Comparison of ENCODE assay signal across 15 cellular contexts in the genomic region with DNA sequence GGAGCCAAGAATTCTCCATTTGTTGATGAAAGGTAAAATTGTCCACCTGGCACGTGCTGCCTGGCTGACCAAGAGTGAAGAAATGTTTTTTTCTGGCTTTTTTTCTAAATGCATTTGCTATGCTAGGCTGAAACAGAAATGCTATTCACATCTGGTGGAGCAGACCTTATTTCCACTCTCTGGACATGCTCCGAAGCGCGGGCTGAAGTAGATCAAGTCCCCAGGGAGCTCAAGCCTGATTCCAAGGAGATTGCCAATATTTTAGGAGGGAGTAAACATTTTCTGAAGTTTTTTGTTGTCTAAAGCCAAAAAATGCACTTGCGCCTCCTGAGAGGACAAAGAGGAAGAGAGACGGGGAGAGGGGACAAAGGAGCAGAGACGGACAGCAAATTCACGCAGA. TPM values are rescaled to one million over a fixed set of nuclear protein-coding genes. Genes with fewer than 3 reads are reported as not detected.
DNase-seq lines count a peak whose midpoint lies in the region; FAIRE-seq and TF ChIP-seq lines count a peak whose summit lies in the region.
"Had no signal": no experiment of that assay in that cellular context is flagged by ENCODE, and none has a peak within 500 bp of the region (broad histone marks: within the 10 kb centered on the region; RNA-seq: fewer than 3 reads in every experiment).

No MANE protein-coding gene starts in this region.

- H3K4ac ChIP-seq in H1 (replicated peaks; ENCODE audit: insufficient read length, low read depth, low read length): no peak overlapping the region

- no peak overlapping the region for H4K91ac ChIP-seq in H1 (replicated peaks; ENCODE audit: insufficient read length, low read length)

- no peak for TF ChIP-seq CTCF in H1 (IDR thresholded peaks at IDR 0.05; ENCODE audit: control extremely low read depth in 1 of 3, insufficient read depth in 1 of 3, low read depth in 1 of 3, low read length in 3 of 3)
- no peak for TF ChIP-seq CTCF in left ventricle myocardium inferior (IDR thresholded peaks at IDR 0.05; ENCODE audit: borderline replicate concordance)
- TF ChIP-seq CTCF in sigmoid colon (IDR thresholded peaks at IDR 0.05): no peak
- TF ChIP-seq CTCF in GM10248 (IDR thresholded peaks at IDR 0.05; ENCODE audit: control extremely low read depth, extremely low read depth, low read depth, missing control alignments): no peak

- TF ChIP-seq RAD21 in H1 (IDR thresholded peaks at IDR 0.05 in 1 of 2, conservative IDR thresholded peaks at IDR 0.05 in 1 of 2; ENCODE audit: low read depth in 2 of 2, low read length in 2 of 2): no peak

- no peak overlapping the region for H3K9ac ChIP-seq in H1 (replicated peaks in 1 of 4; ENCODE audit: extremely low read depth in 1 of 4, low read depth in 3 of 4, low read length in 3 of 4)

- no peak overlapping the region for H2AFZ ChIP-seq in H1 (ENCODE audit: low read length)

- no peak for TF ChIP-seq EP300 in H1 (IDR thresholded peaks at IDR 0.05; ENCODE audit: borderline replicate concordance in 1 of 2, low read depth in 2 of 2, low read length in 2 of 2)
- TF ChIP-seq EP300 in sigmoid colon (IDR thresholded peaks at IDR 0.05): no peak

- no peak overlapping the region for H3K56ac ChIP-seq in H1 (replicated peaks; ENCODE audit: insufficient read length, low read depth, low read length)

- H2BK120ac ChIP-seq in H1 (replicated peaks; ENCODE audit: low read depth, low read length): no peak overlapping the region

- intact Hi-C loops in left ventricle myocardium inferior (cut with micrococcal nuclease) (no loop called here), sigmoid colon (cut with DNase I) (no loop called here)

- no peaks in the 10 kb centered on the region; a peak in 1 of 7 replicates for H3K27me3 ChIP-seq in H1 (replicated peaks in 1 of 4; ENCODE audit: control insufficient read depth in 3 of 4, extremely low read depth in 1 of 4, insufficient read depth in 3 of 4, low read length in 3 of 4)
- H3K27me3 ChIP-seq in left ventricle myocardium inferior (ENCODE audit: low read depth): peaks cover 37% of the 10 kb centered on the region
- H3K27me3 ChIP-seq in sigmoid colon: no peaks in the 10 kb centered on the region

- no peaks in the 10 kb centered on the region for H4K20me1 ChIP-seq in H1 (replicated peaks in 1 of 2; ENCODE audit: control insufficient read depth in 1 of 2, insufficient read depth in 2 of 2, low read length in 2 of 2)

- no peak overlapping the region for H3K4me2 ChIP-seq in H1 (ENCODE audit: insufficient read depth in 1 of 2, low read depth in 2 of 2, low read length in 2 of 2)

- H3K14ac ChIP-seq in H1 (ENCODE audit: insufficient read length): no peak overlapping the region

- no peak for TF ChIP-seq POLR2A in H1 (IDR thresholded peaks at IDR 0.05; ENCODE audit: control extremely low read depth in 1 of 2, low read depth in 2 of 2, low read length in 2 of 2)
- TF ChIP-seq POLR2A in sigmoid colon (IDR thresholded peaks at IDR 0.05): no peak

- H4K5ac ChIP-seq in H1 (ENCODE audit: insufficient read length, low read depth, low read length): no peak overlapping the region

- H4K8ac ChIP-seq in H1 (ENCODE audit: extremely low read depth, insufficient read depth, low read length): no peak overlapping the region

- H3K9me3 ChIP-seq in H1 (ENCODE audit: insufficient read depth in 2 of 2, low read depth in 1 of 2, low read length in 1 of 2) (no peaks in the 10 kb centered on the region), left ventricle myocardium inferior (replicated peaks) (no peaks in the 10 kb centered on the region), sigmoid colon (no peaks in the 10 kb centered on the region)

- H3K4me3 ChIP-seq in H1 (ENCODE audit: extremely low read depth in 1 of 4, insufficient read depth in 2 of 4, low read depth in 3 of 4, low read length in 4 of 4) (no peak overlapping the region), left ventricle myocardium inferior (peak overlapping the region; percentile 34), sigmoid colon (no peak overlapping the region)

- H3K23ac ChIP-seq in H1 (ENCODE audit: insufficient read length): no peak overlapping the region

- CTCF ChIA-PET in H1 (lab: Charles Lee; ENCODE audit: partially characterized antibody): interaction anchor here (0.6 to 2.5 kb wide), 6 partner anchors 10 to 460 kb away, joined by 3 to 10 read pairs (median 4); no protein-coding TSS in a partner anchor
- CTCF ChIA-PET in GM10248 (lab: Yijun Ruan, JAX): no interaction called here

- 83% methylated on average over 8 of the region's 8 CpGs; no CpG with 5 or more reads in 1 of the 2 experiments for WGBS in H1 (ENCODE audit: extremely low coverage in 1 of 2, insufficient coverage in 1 of 2, insufficient read length in 1 of 2, insufficient replicate concordance in 2 of 2, low coverage in 1 of 2, low lambda C conversion rate in 2 of 2, missing lambda C conversion rate in 1 of 2), 2 experiments
- WGBS in sigmoid colon, 2 donors: 69 to 82% methylated on average over 8 of the region's 8 CpGs

- H3K79me2 ChIP-seq in H1 (ENCODE audit: control insufficient read depth in 1 of 2, insufficient read depth in 2 of 2, low read length in 2 of 2): no peaks in the 10 kb centered on the region

- 0 out of 2 replicates have a peak overlapping the region, but pooled peaks have one; percentile 39 for H2BK12ac ChIP-seq in H1 (ENCODE audit: low read depth, low read length)

- no peak overlapping the region for H3K18ac ChIP-seq in H1 (ENCODE audit: extremely low read depth, low read length)

- DNase-seq in NCI-H1092 (lab: John Stamatoyannopoulos, UW) (peak; percentile 35), H1 (ENCODE audit: low read depth in 1 of 2, low spot score in 2 of 2) (no peak), left ventricle myocardium inferior (no peak), sigmoid colon (no peak), GM10248 (ENCODE audit: extremely low spot score) (no peak), GOT3 (lab: John Stamatoyannopoulos, UW) (no peak), GM19240 (ENCODE audit: insufficient read length, low spot score) (no peak), CD1c-positive myeloid dendritic cell (ENCODE audit: extremely low spot score) (no peak)
- DNase-seq: AML-193; CD4-positive, alpha-beta T cell; DND-41; GDM1 had no signal

- H2BK15ac ChIP-seq in H1 (ENCODE audit: low read length): no peak overlapping the region

- no peak overlapping the region for H2AK5ac ChIP-seq in H1 (ENCODE audit: low read depth, low read length)

- H2BK5ac ChIP-seq in H1 (ENCODE audit: low read depth, low read length): no peak overlapping the region

- no peaks in the 10 kb centered on the region for H3K79me1 ChIP-seq in H1 (ENCODE audit: low read depth, low read length)

- FAIRE-seq in H1 (lab: Jason Lieb, UNC): no peak

- H3K27ac ChIP-seq in H1 (ENCODE audit: low read depth, low read length): no peak overlapping the region
- peak overlapping the region; percentile 74 for H3K27ac ChIP-seq in left ventricle myocardium inferior (replicated peaks)
- peak overlapping the region in 3 of 4 donors; percentile 1 to 42 (median 14) for H3K27ac ChIP-seq in sigmoid colon
- H3K27ac ChIP-seq: RWPE1 had no signal

- no peak overlapping the region for H2BK20ac ChIP-seq in H1 (ENCODE audit: low read length)

- POLR2A ChIA-PET in H1 (lab: Charles Lee; ENCODE audit: partially characterized antibody): no interaction called here
- POLR2A ChIA-PET in GM10248 (lab: Yijun Ruan, JAX): no interaction called here

- H3K23me2 ChIP-seq in H1 (ENCODE audit: low read depth, low read length): no peaks in the 10 kb centered on the region

- H3K4me1 ChIP-seq in H1 (replicated peaks in 1 of 4; ENCODE audit: control insufficient read depth in 3 of 4, insufficient read depth in 4 of 4, low read length in 3 of 4) (peaks cover 0 to 6% (median 1%) of the 10 kb centered on the region in 4 experiments; a peak in 4 of 7 replicates), left ventricle myocardium inferior (peaks cover 16% of the 10 kb centered on the region), sigmoid colon (peaks cover 0 to 12% (median 0%) of the 10 kb centered on the region in 4 donors)

- H3K36me3 ChIP-seq in H1 (ENCODE audit: control insufficient read depth in 2 of 4, insufficient read depth in 4 of 4, low read length in 3 of 4) (no peaks in the 10 kb centered on the region), left ventricle myocardium inferior (no peaks in the 10 kb centered on the region), sigmoid colon (no peaks in the 10 kb centered on the region)

TF ChIP-seq in H1, 55 proteins besides CTCF, POLR2A, EP300 and RAD21:
- TF ChIP-seq CEBPB (IDR thresholded peaks at IDR 0.05; ENCODE audit: low read depth, low read length): no peak
- TF ChIP-seq SIRT6 (IDR thresholded peaks at IDR 0.05; ENCODE audit: low read length): no peak
- TF ChIP-seq TCF12 (IDR thresholded peaks at IDR 0.05; ENCODE audit: low read depth, low read length): no peak
- TF ChIP-seq ASH2L (IDR thresholded peaks at IDR 0.05; ENCODE audit: low read length): no peak
- no peak for TF ChIP-seq FOSL1 (IDR thresholded peaks at IDR 0.05; ENCODE audit: insufficient read depth, low read depth, low read length)

RNA-seq across cellular contexts. Expression of gene SMOC2, which starts 23.3 kb away (rescaled TPM):
- total RNA-seq in H1 (2021; fragmentation: NEBNext Ultra II Directional; extraction: Animal tissue kit (Norgen Biotek cat#: 25700)): 7.7 and 9.0 TPM in 2 replicates
- polyA plus RNA-seq in H1 (2011; rRNA removed) (8.5 TPM in 2 replicates), sigmoid colon (10 to 100 TPM in 1 of 3 donors, 1 to 10 TPM in 2; 4.2 to 33.5 (median 6.2) TPM)
- polyA plus RNA-seq in H1 (2011; cell fraction: cytosol; rRNA removed): 10.3 TPM
- 11.5 TPM for polyA plus RNA-seq in H1 (2011; cell fraction: nucleus; rRNA removed)
- 8.3 to 10.1 TPM (median 9.4 TPM) in 4 replicates for polyA plus RNA-seq in H1 (2012, experiment 1 of 2)
- polyA plus RNA-seq in H1 (2012, experiment 2 of 2): 4.2 TPM
- polyA plus RNA-seq in H1 (2013, experiment 1 of 2): 2.2 TPM
- 2.6 TPM for polyA plus RNA-seq in H1 (2013, experiment 2 of 2)
- 5.0 and 6.4 TPM in 2 replicates for polyA minus RNA-seq in H1 (2011; rRNA and poly(A)+ RNA removed)
- polyA minus RNA-seq in H1 (2011; cell fraction: cytosol; rRNA and poly(A)+ RNA removed): 7.9 TPM
- polyA minus RNA-seq in H1 (2011; cell fraction: nucleus; rRNA and poly(A)+ RNA removed): 7.6 TPM
- total RNA-seq in left ventricle myocardium inferior (14.4 TPM), sigmoid colon (100 to 1,000 TPM in 1 of 4 donors, 10 to 100 TPM in 3; 23.9 to 130 (median 52.9) TPM)
- total RNA-seq: CD4-positive, alpha-beta T cell; HT1080 had no signal
- polyA plus RNA-seq: IgD-negative memory B cell had no signal
